ENCODE assay signal across 24 cellular contexts in genomic region chr2:217412299-217412698, GRCh38.
A peak's percentile ranks its signal among the peaks of the same experiment; 100 is the strongest.
DNase-seq lines count a peak whose midpoint lies in the region; ATAC-seq lines count a peak whose summit lies in the region.
"Had no signal": no experiment of that assay in that cellular context is flagged by ENCODE, and none has a peak within 500 bp of the region (broad histone marks: within the 10 kb centered on the region; RNA-seq: fewer than 3 reads in every experiment).

No MANE protein-coding gene starts in this region.

- H3K4me3 ChIP-seq in mesenchymal stem cell (ENCODE audit: insufficient read depth in 1 of 2, low read depth in 1 of 2, low read length in 2 of 2) (no peak overlapping the region), skin epidermis (no peak overlapping the region)
- H3K4me3 ChIP-seq: lower lobe of right lung, thoracic aorta had no signal

- H3K4me1 ChIP-seq in mesenchymal stem cell (ENCODE audit: control insufficient read depth, insufficient read depth, low read depth, low read length), result no peaks in the 10 kb centered on the region
- H3K4me1 ChIP-seq: Caco-2, lower lobe of right lung had no signal

- intact Hi-C loops in Right ventricle myocardium inferior (cut with DNase I), result no loop called here
- intact Hi-C loops in cardiac septum (cut with DNase I), result no loop called here

- H2BK120ac ChIP-seq in mesenchymal stem cell (ENCODE audit: low read depth, low read length), result no peak overlapping the region

- H2BK5ac ChIP-seq in mesenchymal stem cell (ENCODE audit: low read depth, low read length, poor library complexity, severe bottlenecking), result no peak overlapping the region

- H4K91ac ChIP-seq in mesenchymal stem cell (ENCODE audit: low read length), result no peak overlapping the region

- no peak overlapping the region for H3K4me2 ChIP-seq in mesenchymal stem cell (ENCODE audit: low read length, poor library complexity, severe bottlenecking)

- H3K79me1 ChIP-seq in mesenchymal stem cell (replicated peaks; ENCODE audit: low read length, poor library complexity, severe bottlenecking), result no peaks in the 10 kb centered on the region

- no peak overlapping the region for H4K8ac ChIP-seq in mesenchymal stem cell (ENCODE audit: low read length)

- H2BK15ac ChIP-seq in mesenchymal stem cell (ENCODE audit: low read depth, poor library complexity, severe bottlenecking), result no peak overlapping the region

- no peak overlapping the region for H3K23ac ChIP-seq in mesenchymal stem cell (ENCODE audit: low read length in 2 of 2)

- H3K9me3 ChIP-seq in mesenchymal stem cell (ENCODE audit: control insufficient read depth, low read length), result no peaks in the 10 kb centered on the region
- H3K9me3 ChIP-seq: Caco-2, lower lobe of right lung, thoracic aorta had no signal

- no peak overlapping the region for H3K14ac ChIP-seq in mesenchymal stem cell (ENCODE audit: low read length in 2 of 2)

- no peak overlapping the region for H3K4ac ChIP-seq in mesenchymal stem cell (ENCODE audit: low read depth in 1 of 2, low read length in 2 of 2)

- no peak overlapping the region for H2BK12ac ChIP-seq in mesenchymal stem cell (ENCODE audit: low read length in 2 of 2)

- whole genome bisulfite sequencing in mesenchymal stem cell, result 0% methylated on average over 1 of the region's 1 CpG

- peak; percentile 46 for ATAC-seq in Right ventricle myocardium inferior
- ATAC-seq: activated T-helper 17 cell treated with anti-CD3 and anti-CD28 coated beads, Interleukin-2, amount 50 U/mL, for 72 hours; esophagus mucosa; naive thymus-derived CD8-positive, alpha-beta T cell had no signal

- H3K27ac ChIP-seq in mesenchymal stem cell (ENCODE audit: low read length, poor library complexity, severe bottlenecking) (no peak overlapping the region), skin epidermis (peak overlapping the region in 12 of 21 experiments; percentile 20 to 76 (median 52))
- H3K27ac ChIP-seq: lower lobe of right lung had no signal

- H3K36me3 ChIP-seq in mesenchymal stem cell (ENCODE audit: control insufficient read depth in 1 of 2, insufficient read depth in 2 of 2, low read depth in 1 of 2, low read length in 2 of 2), result no peaks in the 10 kb centered on the region
- H3K36me3 ChIP-seq: lower lobe of right lung, thoracic aorta had no signal

- peak overlapping the region in 1 of 2 experiments; percentile 30 for H3K18ac ChIP-seq in mesenchymal stem cell (ENCODE audit: low read depth in 1 of 2, low read length in 2 of 2)

- no peak overlapping the region for H2AFZ ChIP-seq in mesenchymal stem cell (ENCODE audit: low read depth, low read length)

- peak overlapping the region; percentile 88 for H3K9ac ChIP-seq in mesenchymal stem cell (ENCODE audit: low read length)

- no peak overlapping the region for H2AK5ac ChIP-seq in mesenchymal stem cell (ENCODE audit: low read length, severe bottlenecking)

- H3K27me3 ChIP-seq in mesenchymal stem cell (ENCODE audit: control insufficient read depth in 1 of 2, insufficient read depth in 1 of 2, low read length in 2 of 2), result no peaks in the 10 kb centered on the region

- no peak for DNase-seq in Right ventricle myocardium inferior (ENCODE audit: missing footprints)
- DNase-seq in cardiac septum (ENCODE audit: low spot score), result no peak
- no peak for DNase-seq in mesenchymal stem cell
- DNase-seq in DMS53 treated with DMSO at 0.1 percent for 48 hours (lab: John Stamatoyannopoulos, UW; ENCODE audit: unreplicated experiment), result no peak
- no peak for DNase-seq in NCI-H345 (lab: John Stamatoyannopoulos, UW)
- no peak for DNase-seq in NCI-H524 (lab: John Stamatoyannopoulos, UW)
- DNase-seq in stimulated activated CD4-positive, alpha-beta T cell treated with anti-CD3 and anti-CD28 coated beads, Interleukin-4, amount 100 ng/mL, for 1 hour, result no peak
- DNase-seq: activated CD4-positive, alpha-beta T cell treated with anti-CD3 and anti-CD28 coated beads for 4 hours; Caco-2; caudate nucleus; head of caudate nucleus; immature natural killer cell; KG1; lower lobe of right lung; naive thymus-derived CD8-positive, alpha-beta T cell; NCI-H1092; NCI-H2081; NCI-H510A; stimulated activated CD4-positive, alpha-beta T cell treated with anti-CD3 and anti-CD28 coated beads, Interleukin-12 subunit alpha, Interleukin-12 subunit beta, amount 100 ng/mL, for 4 hours; T-helper 1 cell had no signal
